ENCODE assay signal across 8 cellular contexts in genomic region chr3:27431116-27431515, GRCh38. TPM values are rescaled to one million over a fixed set of nuclear protein-coding genes. Genes with fewer than 3 reads are reported as not detected.
DNase-seq lines count a peak whose midpoint lies in the region; ATAC-seq and TF ChIP-seq lines count a peak whose summit lies in the region.

No MANE protein-coding gene starts in this region.

- no TSS peak for BruUV-seq in PC-9 (replicated peaks; lab: Mats Ljungman, UMichigan)

- H3K4me3 ChIP-seq in PC-9 (no peak overlapping the region), esophagus muscularis mucosa (no peak overlapping the region)

- H3K27ac ChIP-seq in PC-9: peak overlapping the region; percentile 39
- peak overlapping the region; percentile 42 to 54 (median 46) for H3K27ac ChIP-seq in esophagus muscularis mucosa (replicated peaks in 1 of 4)

- H3K4me2 ChIP-seq in PC-9: no peak overlapping the region

- H3K4me1 ChIP-seq in PC-9 (replicated peaks; ENCODE audit: insufficient read depth): peaks cover 15% of the 10 kb centered on the region; the same call in 1 of the 2 replicates
- peaks cover 0 to 13% (median 9%) of the 10 kb centered on the region in 4 donors for H3K4me1 ChIP-seq in esophagus muscularis mucosa

- peak; percentile 60 for DNase-seq in Ammon's horn (ENCODE audit: low spot score)
- DNase-seq in PC-9: peak; percentile 65 to 86
- no peak for DNase-seq in esophagus muscularis mucosa (ENCODE audit: extremely low spot score)
- no peak for DNase-seq in nephron progenitor cell
- DNase-seq in KBM-7: no peak
- no peak for DNase-seq in effector memory CD8-positive, alpha-beta T cell
- DNase-seq in NCI-H1048 (lab: John Stamatoyannopoulos, UW): no peak

- POLR2A ChIA-PET in PC-9 (lab: Charles Lee; ENCODE audit: unreplicated experiment): interaction anchor here (0.6 to 0.7 kb wide), 3 partner anchors 59 to 202 kb away, joined by 3 to 5 read pairs (median 4); no protein-coding TSS in a partner anchor

- H4K20me1 ChIP-seq in PC-9 (ENCODE audit: insufficient read depth): no peaks in the 10 kb centered on the region

- 47% methylated on average over 6 of the region's 6 CpGs for WGBS in esophagus muscularis mucosa

- no peak overlapping the region for H3K4me3 Mint-ChIP-seq in nephron progenitor cell
- H3K4me3 Mint-ChIP-seq in effector memory CD8-positive, alpha-beta T cell: no peak overlapping the region

- TF ChIP-seq CTCF in PC-9 (conservative IDR thresholded peaks at IDR 0.05): no peak
- no peak for TF ChIP-seq CTCF in esophagus muscularis mucosa (IDR thresholded peaks at IDR 0.05)
- no peak for TF ChIP-seq CTCF in nephron progenitor cell (IDR thresholded peaks at IDR 0.05)

- H3K27ac Mint-ChIP-seq in nephron progenitor cell: peak overlapping the region; percentile 90
- no peak overlapping the region for H3K27ac Mint-ChIP-seq in effector memory CD8-positive, alpha-beta T cell

- CTCF ChIA-PET in PC-9 (lab: Charles Lee): interaction anchor here (0.6 to 0.8 kb wide), 2 partner anchors 24 to 281 kb away, joined by 3 read pairs; no protein-coding TSS in a partner anchor

- TF ChIP-seq EP300 in esophagus muscularis mucosa (IDR thresholded peaks at IDR 0.05): no peak

- no peaks in the 10 kb centered on the region for H3K27me3 Mint-ChIP-seq in nephron progenitor cell (ENCODE audit: low read depth, poor library complexity)
- no peaks in the 10 kb centered on the region for H3K27me3 Mint-ChIP-seq in effector memory CD8-positive, alpha-beta T cell

- H3K9me3 ChIP-seq in PC-9 (ENCODE audit: insufficient read depth, low read depth) (no peaks in the 10 kb centered on the region), esophagus muscularis mucosa (no peaks in the 10 kb centered on the region)

- no peaks in the 10 kb centered on the region; the same call in 1 of the 2 replicates for H3K79me2 ChIP-seq in PC-9 (ENCODE audit: low read depth)

- ATAC-seq in HG03045 (IDR thresholded peaks at IDR 0.05; ENCODE audit: unreplicated experiment): no peak
- no peak for ATAC-seq in effector memory CD8-positive, alpha-beta T cell (replicated peaks)

- H3F3A ChIP-seq in PC-9 (ENCODE audit: insufficient read depth, low read depth): peaks cover 30% of the 10 kb centered on the region; the same call in 1 of the 2 replicates

- H3K4me1 Mint-ChIP-seq in nephron progenitor cell: peaks cover 5% of the 10 kb centered on the region
- peaks cover 5 to 6% of the 10 kb centered on the region in 2 donors for H3K4me1 Mint-ChIP-seq in effector memory CD8-positive, alpha-beta T cell (ENCODE audit: low read depth in 2 of 2)

- H3K36me3 ChIP-seq in PC-9 (ENCODE audit: low read depth) (peaks cover 39% of the 10 kb centered on the region), esophagus muscularis mucosa (peaks cover 0 to 46% (median 31%) of the 10 kb centered on the region in 4 donors)

- H3K9me3 Mint-ChIP-seq in nephron progenitor cell: no peaks in the 10 kb centered on the region
- no peaks in the 10 kb centered on the region for H3K9me3 Mint-ChIP-seq in effector memory CD8-positive, alpha-beta T cell

- no peak for TF ChIP-seq POLR2A in esophagus muscularis mucosa (IDR thresholded peaks at IDR 0.05; ENCODE audit: low read depth)

- no peaks in the 10 kb centered on the region for H3K27me3 ChIP-seq in PC-9 (ENCODE audit: insufficient read depth, low read depth)
- H3K27me3 ChIP-seq in esophagus muscularis mucosa: no peaks in the 10 kb centered on the region

- in situ Hi-C loops in KBM-7 (cut with MboI; ENCODE audit: low pct_unique_long_range_greater_than_20kb, low sequenced_read_pairs): no loop called here

- peaks cover 78% of the 10 kb centered on the region for H3K36me3 Mint-ChIP-seq in nephron progenitor cell (ENCODE audit: low read depth)
- H3K36me3 Mint-ChIP-seq in effector memory CD8-positive, alpha-beta T cell (ENCODE audit: insufficient read depth): peaks cover 51% of the 10 kb centered on the region

- no peaks in the 10 kb centered on the region; the same call in 1 of the 2 replicates for H3K9me2 ChIP-seq in PC-9 (ENCODE audit: insufficient read depth)

- intact Hi-C loops in PC-9 (cut with micrococcal nuclease; ENCODE audit: unreplicated experiment) (loop anchor here (1.0 to 5.0 kb wide), 3 partner anchors 53 to 250 kb away; partner anchors contain the start of gene SLC4A7), esophagus muscularis mucosa (cut with DNase I) (no loop called here)

- no peak overlapping the region for H2AFZ ChIP-seq in PC-9

RNA-seq across cellular contexts. Expression of gene SLC4A7, which starts 53.1 kb away (rescaled TPM):
- total RNA-seq in PC-9 (2021): 28.1 and 31.7 TPM in 2 replicates
- 10 to 100 TPM; 20.3 to 44.0 (median 31.7) TPM for total RNA-seq in esophagus muscularis mucosa

Comparison
In these comparisons a context has a peak if more than half of its experiments do, and no peak if none do; other contexts are left out.
1. DNase-seq: peak in Ammon's horn (single experiment) and PC-9 (2 of 2); none in esophagus muscularis mucosa (single experiment), nephron progenitor cell (single experiment), KBM-7 (single experiment), effector memory CD8-positive, alpha-beta T cell (0 of 3) and NCI-H1048 (single experiment).